1 cellular context compared by ENCODE assay signal in genomic region chr19:31583148-31583547, GRCh38.
TF ChIP-seq lines count a peak whose summit lies in the region.

No MANE protein-coding gene starts in this region.

TF ChIP-seq in endothelial cell of umbilical vein, 7 proteins besides CTCF, POLR2A, EP300 and RAD21:
- TF ChIP-seq FOS (IDR thresholded peaks at IDR 0.05; ENCODE audit: borderline replicate concordance, insufficient read depth, low read length) (no peak), POLR2AphosphoS5 (IDR thresholded peaks at IDR 0.05; ENCODE audit: insufficient read depth, low read depth, low read length) (no peak), GATA2 (IDR thresholded peaks at IDR 0.05; ENCODE audit: insufficient read depth, insufficient read length, low read depth, low read length) (no peak), MAX (IDR thresholded peaks at IDR 0.05; ENCODE audit: insufficient read depth, insufficient read length) (no peak), EZH2 (IDR thresholded peaks at IDR 0.05; ENCODE audit: borderline replicate concordance, low read depth, low read length, severe bottlenecking) (no peak), JUN (IDR thresholded peaks at IDR 0.05; ENCODE audit: borderline replicate concordance, insufficient read depth, insufficient read length, low read depth) (no peak), MYC (IDR thresholded peaks at IDR 0.05; ENCODE audit: low read depth, low read length) (no peak)
